12 cellular contexts compared by ENCODE assay signal in genomic region chr15:73952171-73952912, GRCh38. TPM values are rescaled to one million over a fixed set of nuclear protein-coding genes. Genes with fewer than 3 reads are reported as not detected.
A peak's percentile ranks its signal among the peaks of the same experiment; 100 is the strongest.
DNase-seq lines count a peak whose midpoint lies in the region; ATAC-seq and TF ChIP-seq lines count a peak whose summit lies in the region.
"Had no signal": no experiment of that assay in that cellular context is flagged by ENCODE, and none has a peak within 500 bp of the region (broad histone marks: within the 10 kb centered on the region; RNA-seq: fewer than 3 reads in every experiment).

No MANE protein-coding gene starts in this region.

- in situ Hi-C loops in GM23248 (cut with MboI), result no loop called here

- no peak for TF ChIP-seq EP300 in sigmoid colon (IDR thresholded peaks at IDR 0.05)

- no peak for TF ChIP-seq POLR2A in right lobe of liver (IDR thresholded peaks at IDR 0.05)
- no peak for TF ChIP-seq POLR2A in sigmoid colon (IDR thresholded peaks at IDR 0.05)

- no peaks in the 10 kb centered on the region for H3K79me2 ChIP-seq in GM23248 (ENCODE audit: insufficient read depth)

- H3K36me3 ChIP-seq in GM23248 (ENCODE audit: low read depth) (peaks cover 28% of the 10 kb centered on the region), ascending aorta (peaks cover 25 to 34% of the 10 kb centered on the region in 2 donors), right lobe of liver (no peaks in the 10 kb centered on the region), sigmoid colon (peaks cover 0 to 16% (median 7%) of the 10 kb centered on the region in 4 donors)

- intact Hi-C loops in ascending aorta (cut with DNase I) (loop anchor here (10.0 kb wide), 1 partner anchor 362 kb away; no protein-coding TSS in a partner anchor), right lobe of liver (cut with DNase I) (no loop called here), sigmoid colon (cut with DNase I) (no loop called here)

- H4K20me1 ChIP-seq in GM23248 (ENCODE audit: insufficient read depth), result no peaks in the 10 kb centered on the region

- no peaks in the 10 kb centered on the region for H3K27me3 ChIP-seq in GM23248 (replicated peaks; ENCODE audit: insufficient read depth)
- H3K27me3 ChIP-seq in ascending aorta, result no peaks in the 10 kb centered on the region
- no peaks in the 10 kb centered on the region for H3K27me3 ChIP-seq in right lobe of liver
- no peaks in the 10 kb centered on the region for H3K27me3 ChIP-seq in sigmoid colon

- no peak overlapping the region for H3K4me2 ChIP-seq in GM23248 (ENCODE audit: unreplicated experiment)

- H3K9me3 ChIP-seq in GM23248 (ENCODE audit: low read depth) (no peaks in the 10 kb centered on the region), ascending aorta (no peaks in the 10 kb centered on the region), right lobe of liver (no peaks in the 10 kb centered on the region), sigmoid colon (no peaks in the 10 kb centered on the region)

- H3K4me1 ChIP-seq in GM23248 (ENCODE audit: insufficient read depth), result peaks cover 38% of the 10 kb centered on the region
- H3K4me1 ChIP-seq in ascending aorta, result peaks cover 16 to 49% of the 10 kb centered on the region in 2 donors
- no peaks in the 10 kb centered on the region for H3K4me1 ChIP-seq in right lobe of liver
- H3K4me1 ChIP-seq in sigmoid colon, result peaks cover 0 to 23% (median 18%) of the 10 kb centered on the region in 4 donors

- WGBS in GM23248 (ENCODE audit: low coverage in 1 of 2, low lambda C conversion rate in 2 of 2, missing lambda C conversion rate in 2 of 2), 2 experiments, result 82% methylated on average over 21 of the region's 21 CpGs
- WGBS in right lobe of liver (ENCODE audit: insufficient coverage, low coverage, low lambda C conversion rate, missing lambda C conversion rate), result 84% methylated on average over 14 of the region's 21 CpGs
- 88 to 90% methylated on average over 21 of the region's 21 CpGs for WGBS in sigmoid colon, 2 donors

- H3K9me2 ChIP-seq in GM23248 (ENCODE audit: insufficient read depth), result no peaks in the 10 kb centered on the region

- H3K4me3 ChIP-seq in GM23248 (no peak overlapping the region), ascending aorta (no peak overlapping the region), right lobe of liver (no peak overlapping the region), sigmoid colon (no peak overlapping the region)

- H3K27ac ChIP-seq in GM23248 (peak overlapping the region; percentile 87), ascending aorta (peak overlapping the region; percentile 99 to 100), right lobe of liver (peak overlapping the region; percentile 65 to 88 (median 66)), sigmoid colon (peak overlapping the region; percentile 91 to 98 (median 94))

- TF ChIP-seq CTCF in ascending aorta (IDR thresholded peaks at IDR 0.05), result no peak
- TF ChIP-seq CTCF in right lobe of liver (IDR thresholded peaks at IDR 0.05), result no peak
- no peak for TF ChIP-seq CTCF in sigmoid colon (IDR thresholded peaks at IDR 0.05)

- DNase-seq in GM23248 (no peak), ascending aorta (ENCODE audit: low spot score in 2 of 2) (no peak), right lobe of liver (no peak), sigmoid colon (no peak), NCI-H2227 treated with DMSO at 0.1 percent for 48 hours (lab: John Stamatoyannopoulos, UW) (no peak), NCI-H1417 treated with DMSO at 0.1 percent for 48 hours (lab: John Stamatoyannopoulos, UW) (no peak), dermis blood vessel endothelial cell (no peak)
- DNase-seq: activated CD4-positive, alpha-beta T cell treated with anti-CD3 and anti-CD28 coated beads, Interleukin-2, amount 50 U/mL, for 1 hour; NCI-H1048; NCI-H69; stimulated activated CD4-positive, alpha-beta T cell treated with anti-CD3 and anti-CD28 coated beads, Interleukin-4, amount 100 ng/mL, for 4 hours had no signal

- H3F3A ChIP-seq in GM23248 (ENCODE audit: insufficient read depth), result peaks cover 50% of the 10 kb centered on the region

- H2AFZ ChIP-seq in GM23248, result no peak overlapping the region

- H3K9ac ChIP-seq in GM23248, result peak overlapping the region; percentile 68

- ATAC-seq in right lobe of liver (no peak), HG02938 (IDR thresholded peaks at IDR 0.05; ENCODE audit: unreplicated experiment) (no peak)

RNA-seq across cellular contexts. Expression of gene LOXL1, which starts 26.1 kb away (rescaled TPM):
- total RNA-seq in GM23248 (2014; rRNA removed; shearing (Covaris generic)), result 534 and 540 TPM in 2 replicates
- polyA plus RNA-seq in GM23248 (2016; fragmentation: Nextera tagmentation; extraction: Ambion mirVana) (396 and 401 TPM in 2 replicates), sigmoid colon (1 to 10 TPM in 2 of 3 donors, not detected in 1; 3.0 to 7.4 TPM)
- total RNA-seq in ascending aorta (260 TPM), right lobe of liver (1 to 10 TPM in 3 of 6 experiments, under 1 TPM in 3; 0.29 to 2.3 (median 0.83) TPM), sigmoid colon (10 to 100 TPM in 3 of 4 donors, 1 to 10 TPM in 1; 7.6 to 27.7 (median 14.6) TPM), dermis blood vessel endothelial cell (0.68 and 0.70 TPM in 2 replicates)

RNA-seq across cellular contexts. Expression of gene STOML1, which starts 39.8 kb away (rescaled TPM):
- total RNA-seq in GM23248 (2014; rRNA removed; shearing (Covaris generic)), result 27.8 and 43.9 TPM in 2 replicates
- polyA plus RNA-seq in GM23248 (2016; fragmentation: Nextera tagmentation; extraction: Ambion mirVana) (26.9 and 27.2 TPM in 2 replicates), sigmoid colon (10 to 100 TPM in 1 of 3 donors, 1 to 10 TPM in 2; 3.5 to 18.5 (median 4.2) TPM)
- total RNA-seq in ascending aorta (15.3 TPM), right lobe of liver (10 to 100 TPM in 1 of 6 experiments, 1 to 10 TPM in 5; 7.2 to 12.7 (median 8.3) TPM), sigmoid colon (10 to 100 TPM in 3 of 4 donors, 1 to 10 TPM in 1; 10.0 to 17.8 (median 13.8) TPM), dermis blood vessel endothelial cell (19.9 and 22.3 TPM in 2 replicates)

RNA-seq across cellular contexts. Expression of gene PML, which starts 42.2 kb away (rescaled TPM):
- total RNA-seq in GM23248 (2014; rRNA removed; shearing (Covaris generic)), result 55.3 and 74.7 TPM in 2 replicates
- polyA plus RNA-seq in GM23248 (2016; fragmentation: Nextera tagmentation; extraction: Ambion mirVana), result 52.9 and 58.0 TPM in 2 replicates
- 227 TPM for total RNA-seq in ascending aorta
- 10 to 100 TPM; 10.8 to 36.1 (median 16.7) TPM for total RNA-seq in right lobe of liver
- total RNA-seq in sigmoid colon, result 100 to 1,000 TPM in 1 of 4 donors, 10 to 100 TPM in 3; 43.3 to 129 (median 60.0) TPM
- 10 to 100 TPM in 1 of 3 donors, 1 to 10 TPM in 2; 9.6 to 36.4 (median 9.7) TPM for polyA plus RNA-seq in sigmoid colon
- 95.5 and 176 TPM in 2 replicates for total RNA-seq in dermis blood vessel endothelial cell
